Comparison of ENCODE assay signal across 1 cellular context in the genomic region with DNA sequence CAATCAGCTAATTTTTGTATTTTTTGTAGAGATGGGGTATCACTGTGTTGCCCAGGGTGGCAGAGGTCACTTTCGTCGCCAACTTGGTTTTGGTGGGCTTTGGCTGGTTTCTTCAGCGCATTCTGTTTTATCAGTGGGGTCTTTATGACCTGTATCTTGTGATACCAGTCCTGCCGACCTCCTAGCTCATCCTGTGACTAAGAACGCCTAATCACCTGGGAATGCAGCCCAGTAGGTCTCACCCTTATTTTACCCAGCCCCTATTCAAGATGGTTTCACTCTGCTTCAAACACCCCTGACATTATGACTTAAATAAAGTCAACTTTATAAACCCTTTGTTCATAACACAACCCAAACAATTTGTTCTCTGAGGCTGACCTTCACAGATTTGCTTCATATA.
TF ChIP-seq lines count a peak whose summit lies in the region.

No MANE protein-coding gene starts in this region.

TF ChIP-seq in HepG2, 621 proteins besides CTCF, POLR2A, EP300 and RAD21:
- TF ChIP-seq, protein P1, sequence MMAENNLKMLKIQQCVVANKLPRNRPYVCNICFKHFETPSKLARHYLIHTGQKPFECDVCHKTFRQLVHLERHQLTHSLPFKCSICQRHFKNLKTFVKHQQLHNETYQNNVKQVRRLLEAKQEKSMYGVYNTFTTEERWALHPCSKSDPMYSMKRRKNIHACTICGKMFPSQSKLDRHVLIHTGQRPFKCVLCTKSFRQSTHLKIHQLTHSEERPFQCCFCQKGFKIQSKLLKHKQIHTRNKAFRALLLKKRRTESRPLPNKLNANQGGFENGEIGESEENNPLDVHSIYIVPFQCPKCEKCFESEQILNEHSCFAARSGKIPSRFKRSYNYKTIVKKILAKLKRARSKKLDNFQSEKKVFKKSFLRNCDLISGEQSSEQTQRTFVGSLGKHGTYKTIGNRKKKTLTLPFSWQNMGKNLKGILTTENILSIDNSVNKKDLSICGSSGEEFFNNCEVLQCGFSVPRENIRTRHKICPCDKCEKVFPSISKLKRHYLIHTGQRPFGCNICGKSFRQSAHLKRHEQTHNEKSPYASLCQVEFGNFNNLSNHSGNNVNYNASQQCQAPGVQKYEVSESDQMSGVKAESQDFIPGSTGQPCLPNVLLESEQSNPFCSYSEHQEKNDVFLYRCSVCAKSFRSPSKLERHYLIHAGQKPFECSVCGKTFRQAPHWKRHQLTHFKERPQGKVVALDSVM (CRISPR knock-in tag; IDR thresholded peaks at IDR 0.05): peak; percentile 9; the same call in 1 of the 2 replicates
- TF ChIP-seq KLF16 (CRISPR knock-in tag; IDR thresholded peaks at IDR 0.05): no peak
